20 cellular contexts compared by ENCODE assay signal in the genomic region with DNA sequence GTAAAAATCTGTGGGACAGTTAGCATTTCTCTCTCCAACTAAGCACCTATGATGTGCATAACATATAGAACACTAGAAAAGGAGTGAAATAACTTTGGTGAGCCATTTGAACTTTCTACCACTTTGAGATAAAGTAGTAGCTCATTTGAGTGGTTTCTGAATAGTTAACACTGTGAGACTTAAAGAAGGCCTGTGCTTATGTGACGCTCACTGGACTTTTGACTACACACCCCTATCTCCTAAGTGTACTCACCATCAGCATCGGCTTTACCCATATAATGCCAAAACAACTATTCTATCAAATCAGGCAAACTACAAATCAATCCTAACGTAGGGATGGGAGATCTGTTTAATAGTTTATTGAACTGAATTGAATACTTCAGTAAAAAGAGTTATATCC.
"Had no signal": no experiment of that assay in that cellular context is flagged by ENCODE, and none has a peak within 500 bp of the region (broad histone marks: within the 10 kb centered on the region; RNA-seq: fewer than 3 reads in every experiment).

No MANE protein-coding gene starts in this region.

- H3K4me1 ChIP-seq: breast epithelium, esophagus squamous epithelium, left ventricle myocardium inferior, right lobe of liver, testis, upper lobe of right lung had no signal

- ATAC-seq: activated CD4-positive, CD25-positive, alpha-beta regulatory T cell treated with anti-CD3 and anti-CD28 coated beads, Interleukin-2, amount 50 U/mL, for 24 hours; activated naive CD4-positive, alpha-beta T cell treated with anti-CD3 and anti-CD28 coated beads, Interleukin-2, amount 50 U/mL, for 72 hours; activated T-cell treated with anti-CD3 and anti-CD28 coated beads, Interleukin-2, amount 50 U/mL, for 72 hours; right lobe of liver; stimulated activated memory B cell treated with anti-CD40 and anti-IgM and Interleukin-4, amounts not matched to agents 10 μg/mL and 1 μg/mL and 100 μg/mL, for 72 hours; upper lobe of right lung had no signal

- H3K4me3 ChIP-seq: breast epithelium, esophagus squamous epithelium, left ventricle myocardium inferior, ovary, right lobe of liver, testis, upper lobe of right lung had no signal

- H3K36me3 Mint-ChIP-seq: immature natural killer cell; stimulated activated memory B cell treated with anti-CD40 and anti-IgM and Interleukin-4, amounts not matched to agents 10 μg/mL and 1 μg/mL and 100 μg/mL, for 72 hours had no signal

- H3K4me3 Mint-ChIP-seq: activated T-cell treated with anti-CD3 and anti-CD28 coated beads, Interleukin-2, amount 50 U/mL, for 72 hours; immature natural killer cell; neural crest cell; stimulated activated memory B cell treated with anti-CD40 and anti-IgM and Interleukin-4, amounts not matched to agents 10 μg/mL and 1 μg/mL and 100 μg/mL, for 72 hours had no signal

- H3K27ac Mint-ChIP-seq: activated naive CD4-positive, alpha-beta T cell treated with anti-CD3 and anti-CD28 coated beads, Interleukin-2, amount 50 U/mL, for 72 hours; activated T-cell treated with anti-CD3 and anti-CD28 coated beads, Interleukin-2, amount 50 U/mL, for 72 hours; immature natural killer cell; stimulated activated memory B cell treated with anti-CD40 and anti-IgM and Interleukin-4, amounts not matched to agents 10 μg/mL and 1 μg/mL and 100 μg/mL, for 72 hours had no signal

- H3K36me3 ChIP-seq: breast epithelium, esophagus squamous epithelium, left ventricle myocardium inferior, ovary, right lobe of liver, upper lobe of right lung had no signal

- H3K9me3 ChIP-seq: breast epithelium, esophagus squamous epithelium, left ventricle myocardium inferior, ovary, right lobe of liver, testis, upper lobe of right lung had no signal

- H3K9me3 Mint-ChIP-seq: neural crest cell; stimulated activated memory B cell treated with anti-CD40 and anti-IgM and Interleukin-4, amounts not matched to agents 10 μg/mL and 1 μg/mL and 100 μg/mL, for 72 hours had no signal

- H3K27me3 Mint-ChIP-seq: stimulated activated memory B cell treated with anti-CD40 and anti-IgM and Interleukin-4, amounts not matched to agents 10 μg/mL and 1 μg/mL and 100 μg/mL, for 72 hours had no signal

- H3K4me1 Mint-ChIP-seq: immature natural killer cell; neural crest cell; stimulated activated memory B cell treated with anti-CD40 and anti-IgM and Interleukin-4, amounts not matched to agents 10 μg/mL and 1 μg/mL and 100 μg/mL, for 72 hours had no signal

- H3K27me3 ChIP-seq: breast epithelium, esophagus squamous epithelium, ovary, right lobe of liver, testis, upper lobe of right lung had no signal

- DNase-seq: activated gamma-delta T cell; activated T-cell treated with anti-CD3 and anti-CD28 coated beads, Interleukin-2, amount 50 U/mL, for 72 hours; cerebellar nuclear complex; effector CD4-positive, alpha-beta T cell; esophagus squamous epithelium; immature natural killer cell; left ventricle myocardium inferior; mammary epithelial cell; ovary; right lobe of liver; stimulated activated CD4-positive, alpha-beta T cell treated with anti-CD3 and anti-CD28 coated beads, Interleukin-4, amount 100 ng/mL, for 4 hours; T-helper 1 cell; T1000; testis; upper lobe of right lung had no signal

- H3K27ac ChIP-seq: breast epithelium, esophagus squamous epithelium, left ventricle myocardium inferior, ovary, right lobe of liver, testis, upper lobe of right lung had no signal
